Comparison of ENCODE assay signal across 34 cellular contexts in genomic region chr17:44230139-44230695, GRCh38. TPM values are rescaled to one million over a fixed set of nuclear protein-coding genes. Genes with fewer than 3 reads are reported as not detected.
"Had no signal": no experiment of that assay in that cellular context is flagged by ENCODE, and none has a peak within 500 bp of the region (broad histone marks: within the 10 kb centered on the region; RNA-seq: fewer than 3 reads in every experiment).

No MANE protein-coding gene starts in this region.

- H3K27me3 ChIP-seq: colonic mucosa, dorsolateral prefrontal cortex, gastroesophageal sphincter, neutrophil, sigmoid colon, upper lobe of left lung, vagina had no signal

- FAIRE-seq: small intestine had no signal

- H3K27ac ChIP-seq: colonic mucosa, dorsolateral prefrontal cortex, gastroesophageal sphincter, neutrophil, sigmoid colon, upper lobe of left lung, vagina had no signal

- ATAC-seq: activated CD4-positive, alpha-beta T cell treated with anti-CD3 and anti-CD28 coated beads for 36 hours; activated CD8-positive, alpha-beta memory T cell treated with anti-CD3 and anti-CD28 coated beads, Interleukin-2, amount 10 ng/mL, durations not matched to agents 7 days and 5 days; activated CD8-positive, alpha-beta T cell treated with anti-CD3 and anti-CD28 coated beads, Interleukin-2, amount 10 ng/mL, durations not matched to agents 7 days and 5 days; activated naive CD8-positive, alpha-beta T cell treated with anti-CD3 and anti-CD28 coated beads, Interleukin-2, amount 50 U/mL, for 24 hours; gastroesophageal sphincter; left lobe of liver; natural killer cell; stimulated activated memory B cell treated with anti-CD40 and anti-IgM and Interleukin-4, amounts not matched to agents 10 μg/mL and 1 μg/mL and 100 μg/mL, for 72 hours; stimulated activated naive CD8-positive, alpha-beta T cell treated with anti-CD3 and anti-CD28 coated beads, Interleukin-15, amount 100 ng/mL, for 72 hours had no signal

- DNase-seq: activated CD4-positive, alpha-beta T cell treated with anti-CD3 and anti-CD28 coated beads for 36 hours; activated CD4-positive, CD25-positive, alpha-beta regulatory T cell; activated CD8-positive, alpha-beta memory T cell treated with anti-CD3 and anti-CD28 coated beads, Interleukin-2, amount 10 ng/mL, durations not matched to agents 7 days and 5 days; activated CD8-positive, alpha-beta T cell treated with anti-CD3 and anti-CD28 coated beads, Interleukin-2, amount 10 ng/mL, durations not matched to agents 7 days and 5 days; activated naive CD8-positive, alpha-beta T cell treated with anti-CD3 and anti-CD28 coated beads, Interleukin-2, amount 50 U/mL, for 24 hours; activated T-cell treated with anti-CD3 and anti-CD28 coated beads, Interleukin-2, amount 50 U/mL, for 48 hours; amygdala; cerebellar nuclear complex; colonic mucosa; dorsolateral prefrontal cortex; effector memory CD4-positive, alpha-beta T cell; erythroblast; head of caudate nucleus; mesendoderm; natural killer cell; sigmoid colon; small intestine; stimulated activated CD4-positive, alpha-beta T cell treated with anti-CD3 and anti-CD28 coated beads, Interleukin-4, amount 100 ng/mL, for 4 hours; stimulated activated CD8-positive, alpha-beta memory T cell treated with anti-CD3 and anti-CD28 coated beads, Interleukin-4, amount 100 ng/mL, for 48 hours; stimulated activated naive CD8-positive, alpha-beta T cell treated with anti-CD3 and anti-CD28 coated beads, Interleukin-15, amount 100 ng/mL, for 72 hours; substantia nigra; upper lobe of left lung had no signal

- H3K36me3 ChIP-seq: colonic mucosa, gastroesophageal sphincter, neutrophil, sigmoid colon, upper lobe of left lung, vagina had no signal

- H3K4me3 ChIP-seq: colonic mucosa, dorsolateral prefrontal cortex, gastroesophageal sphincter, lung, sigmoid colon, upper lobe of left lung, vagina had no signal

- H3K9me3 ChIP-seq: colonic mucosa, gastroesophageal sphincter, neutrophil, sigmoid colon, upper lobe of left lung, vagina had no signal

- H3K4me1 ChIP-seq: colonic mucosa, gastroesophageal sphincter, sigmoid colon, upper lobe of left lung, vagina had no signal

RNA-seq across cellular contexts. Expression of gene SLC4A1, which starts 37.7 kb away (rescaled TPM):
- total RNA-seq: activated CD4-positive, alpha-beta T cell treated with anti-CD3 and anti-CD28 coated beads for 36 hours; activated CD8-positive, alpha-beta memory T cell treated with anti-CD3 and anti-CD28 coated beads, Interleukin-2, amount 10 ng/mL, durations not matched to agents 7 days and 5 days; activated CD8-positive, alpha-beta T cell treated with anti-CD3 and anti-CD28 coated beads, Interleukin-2, amount 10 ng/mL, durations not matched to agents 7 days and 5 days; activated T-helper 2 cell treated with anti-CD3 and anti-CD28 coated beads, Interferon-gamma antibody, Interleukin-2, Interleukin-4, amounts not matched to agents 10 μg/mL and 5 μg/mL and 100 μg/mL, durations not matched to agents 14 hours and 24 hours and 36 hours; kidney epithelial cell; natural killer cell; osteocyte; renal cortical epithelial cell; T-helper 1 cell treated with Interleukin-12 subunit alpha and Interleukin-12 subunit beta and Interleukin-4 antibody, amounts not matched to agents 30 ng/mL and 1 ng/mL, for 36 hours; vagina had no signal
- polyA plus RNA-seq: small intestine had no signal

RNA-seq across cellular contexts. Expression of gene ASB16, which starts 59.7 kb away (rescaled TPM):
- total RNA-seq: kidney epithelial cell; left lobe of liver; mononuclear cell; natural killer cell; osteocyte; renal cortical epithelial cell; T-helper 1 cell treated with Interleukin-12 subunit alpha and Interleukin-12 subunit beta and Interleukin-4 antibody, amounts not matched to agents 30 ng/mL and 1 ng/mL, for 36 hours; vagina had no signal
